17 cellular contexts compared by ENCODE assay signal in genomic region chr3:53519047-53519717, GRCh38. TPM values are rescaled to one million over a fixed set of nuclear protein-coding genes. Genes with fewer than 3 reads are reported as not detected.
"Had no signal": no experiment of that assay in that cellular context is flagged by ENCODE, and none has a peak within 500 bp of the region (broad histone marks: within the 10 kb centered on the region; RNA-seq: fewer than 3 reads in every experiment).

No MANE protein-coding gene starts in this region.

- H3K9me3 ChIP-seq: breast epithelium had no signal

- H3K4me1 Mint-ChIP-seq: activated CD8-positive, alpha-beta memory T cell treated with anti-CD3 and anti-CD28 coated beads, Interleukin-2, amount 10 ng/mL, durations not matched to agents 7 days and 5 days; natural killer cell had no signal

- H3K27me3 ChIP-seq: breast epithelium, dorsolateral prefrontal cortex had no signal

- DNase-seq: activated CD4-positive, alpha-beta T cell treated with anti-CD3 and anti-CD28 coated beads, Interleukin-2, amount 50 U/mL, for 4 hours; activated CD4-positive, CD25-positive, alpha-beta regulatory T cell treated with anti-CD3 and anti-CD28 coated beads, Interleukin-2, amount 50 U/mL, for 72 hours; activated CD8-positive, alpha-beta memory T cell treated with anti-CD3 and anti-CD28 coated beads, Interleukin-2, amount 10 ng/mL, durations not matched to agents 7 days and 5 days; activated effector memory CD4-positive, alpha-beta T cell treated with anti-CD3 and anti-CD28 coated beads, Interleukin-2, amount 50 U/mL, for 16 hours; activated T-cell treated with anti-CD3 and anti-CD28 coated beads, Interleukin-2, amount 50 U/mL, for 4 hours; anterior cingulate cortex; dorsolateral prefrontal cortex; glutamatergic neuron; left cardiac atrium; mammary epithelial cell; natural killer cell; occipital lobe; stimulated activated CD4-positive, alpha-beta T cell treated with anti-CD3 and anti-CD28 coated beads, Interleukin-12 subunit alpha, Interleukin-12 subunit beta, amount 100 ng/mL, for 4 hours; stimulated activated naive CD4-positive, alpha-beta T cell had no signal

- H3K27ac Mint-ChIP-seq: activated CD8-positive, alpha-beta memory T cell treated with anti-CD3 and anti-CD28 coated beads, Interleukin-2, amount 10 ng/mL, durations not matched to agents 7 days and 5 days; activated naive CD4-positive, alpha-beta T cell treated with anti-CD3 and anti-CD28 coated beads, Interleukin-2, amount 50 U/mL, for 72 hours; natural killer cell had no signal

- H3K9me3 Mint-ChIP-seq: activated naive CD4-positive, alpha-beta T cell treated with anti-CD3 and anti-CD28 coated beads, Interleukin-2, amount 50 U/mL, for 72 hours; activated T-cell treated with anti-CD3 and anti-CD28 coated beads, Interleukin-2, amount 50 U/mL, for 4 hours; natural killer cell had no signal

- H3K36me3 ChIP-seq: breast epithelium had no signal

- H3K4me3 Mint-ChIP-seq: activated CD8-positive, alpha-beta memory T cell treated with anti-CD3 and anti-CD28 coated beads, Interleukin-2, amount 10 ng/mL, durations not matched to agents 7 days and 5 days; activated T-cell treated with anti-CD3 and anti-CD28 coated beads, Interleukin-2, amount 50 U/mL, for 4 hours; natural killer cell had no signal

- H3K36me3 Mint-ChIP-seq: activated CD8-positive, alpha-beta memory T cell treated with anti-CD3 and anti-CD28 coated beads, Interleukin-2, amount 10 ng/mL, durations not matched to agents 7 days and 5 days; activated naive CD4-positive, alpha-beta T cell treated with anti-CD3 and anti-CD28 coated beads, Interleukin-2, amount 50 U/mL, for 72 hours; natural killer cell had no signal

- H3K4me3 ChIP-seq: breast epithelium, dorsolateral prefrontal cortex had no signal

- ATAC-seq: activated CD8-positive, alpha-beta memory T cell treated with anti-CD3 and anti-CD28 coated beads, Interleukin-2, amount 10 ng/mL, durations not matched to agents 7 days and 5 days; activated naive CD4-positive, alpha-beta T cell treated with anti-CD3 and anti-CD28 coated beads, Interleukin-2, amount 50 U/mL, for 72 hours; activated T-cell treated with anti-CD3 and anti-CD28 coated beads, Interleukin-2, amount 50 U/mL, for 4 hours; natural killer cell had no signal

RNA-seq across cellular contexts. Expression of gene CACNA1D, which starts 24.8 kb away (rescaled TPM):
- total RNA-seq: pulmonary artery endothelial cell had no signal
